Comparison of ENCODE assay signal across 14 cellular contexts in the genomic region with DNA sequence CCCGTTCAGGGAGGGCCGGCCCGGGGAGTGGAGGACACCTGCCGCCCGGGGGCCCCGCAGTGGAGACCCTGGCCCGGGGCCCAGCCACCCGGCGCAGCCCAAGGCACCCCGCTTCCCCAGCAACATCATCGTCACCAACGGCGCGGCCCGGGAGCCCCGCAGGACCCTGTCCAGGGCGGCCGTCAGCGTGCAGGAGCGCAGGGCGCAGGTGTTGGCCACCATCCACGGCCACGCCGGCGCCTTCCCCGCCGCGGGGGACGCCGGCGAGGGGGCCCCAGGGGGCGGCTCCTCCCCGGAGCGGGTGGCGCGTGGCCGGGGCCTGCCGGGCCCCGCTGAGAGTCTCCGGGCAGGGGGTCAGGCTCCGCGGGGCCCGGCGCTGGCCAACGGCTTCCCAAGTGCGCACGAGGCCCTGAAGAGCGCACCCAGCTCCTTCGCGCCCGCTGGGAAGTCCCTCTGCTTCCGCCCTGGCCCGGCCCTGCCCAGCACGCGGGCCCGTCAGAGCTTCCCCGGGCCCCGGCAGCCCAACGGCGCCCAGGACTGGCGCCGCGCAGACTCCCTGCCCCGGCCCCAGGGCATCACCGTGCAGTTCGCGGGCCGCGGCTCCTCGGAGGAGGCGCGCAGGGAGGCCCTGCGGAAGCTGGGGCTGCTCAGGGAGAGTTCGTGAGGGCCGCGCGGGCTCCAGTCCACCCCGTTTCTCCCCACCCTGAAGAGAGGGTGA. TPM values are rescaled to one million over a fixed set of nuclear protein-coding genes. Genes with fewer than 3 reads are reported as not detected.
DNase-seq lines count a peak whose midpoint lies in the region; ATAC-seq, FAIRE-seq and TF ChIP-seq lines count a peak whose summit lies in the region.
"Had no signal": no experiment of that assay in that cellular context is flagged by ENCODE, and none has a peak within 500 bp of the region (broad histone marks: within the 10 kb centered on the region; RNA-seq: fewer than 3 reads in every experiment).

No MANE protein-coding gene starts in this region.

- H3K36me3 ChIP-seq in cardiac muscle cell (no peaks in the 10 kb centered on the region), fibroblast of lung (ENCODE audit: control insufficient read depth, insufficient read depth, low read length) (no peaks in the 10 kb centered on the region), osteoblast (ENCODE audit: insufficient read depth, low read length) (no peaks in the 10 kb centered on the region), aorta (ENCODE audit: control insufficient read depth in 1 of 2, insufficient read depth in 2 of 2, low read length in 1 of 2) (no peaks in the 10 kb centered on the region)
- H3K36me3 ChIP-seq: Peyer's patch had no signal

- no peak overlapping the region for H3K4me2 ChIP-seq in fibroblast of lung (ENCODE audit: extremely low read depth, insufficient read depth, low read length)
- no peak overlapping the region for H3K4me2 ChIP-seq in osteoblast (ENCODE audit: insufficient read depth, low read length)

- ATAC-seq in aorta (ENCODE audit: low FRiP score), result peak; percentile 69
- ATAC-seq: esophagus mucosa had no signal

- no peak for FAIRE-seq in GM19239 (lab: Jason Lieb, UNC)
- FAIRE-seq: bronchial epithelial cell had no signal

- POLR2A ChIA-PET in GM10248 (lab: Yijun Ruan, JAX), result no interaction called here

- DNase-seq in cardiac muscle cell (ENCODE audit: low read depth in 1 of 2, low spot score in 1 of 2) (peak in 1 of 2 donors; percentile 61), cardiac septum (ENCODE audit: low spot score) (no peak), fibroblast of lung (ENCODE audit: low read depth in 2 of 2) (peak; percentile 24 to 50), osteoblast (ENCODE audit: insufficient read length, low spot score, missing footprints) (peak; percentile 73), aorta (peak in 1 of 2 donors; percentile 73), GM19239 (ENCODE audit: insufficient read length, low spot score) (no peak), GM10248 (ENCODE audit: extremely low spot score) (no peak), NAMALWA (ENCODE audit: low spot score) (no peak)
- DNase-seq: activated CD4-positive, alpha-beta T cell treated with anti-CD3 and anti-CD28 coated beads, Interleukin-2, amount 50 U/mL, for 4 hours; NCI-H526; Peyer's patch had no signal

- intact Hi-C loops in cardiac septum (cut with DNase I) (no loop called here), aorta (cut with DNase I) (no loop called here)

- peaks cover 59% of the 10 kb centered on the region for H3K4me1 ChIP-seq in cardiac muscle cell (ENCODE audit: low read depth)
- H3K4me1 ChIP-seq in fibroblast of lung (ENCODE audit: control insufficient read depth, extremely low read depth, insufficient read depth, low read length), result peaks cover 5% of the 10 kb centered on the region
- H3K4me1 ChIP-seq in osteoblast (ENCODE audit: insufficient read depth, low read length), result peaks cover 4% of the 10 kb centered on the region
- H3K4me1 ChIP-seq in aorta (ENCODE audit: control insufficient read depth in 1 of 2, insufficient read depth in 2 of 2, low read length in 2 of 2), result no peaks in the 10 kb centered on the region

- TF ChIP-seq CTCF in cardiac muscle cell (IDR thresholded peaks at IDR 0.05; ENCODE audit: low read depth, low read length) (no peak), fibroblast of lung (conservative IDR thresholded peaks at IDR 0.05 in 1 of 2, IDR thresholded peaks at IDR 0.05 in 1 of 2; ENCODE audit: low read depth in 1 of 2, low read length in 2 of 2) (no peak), osteoblast (IDR thresholded peaks at IDR 0.05; ENCODE audit: extremely low read depth, low read depth, low read length) (no peak), GM10248 (IDR thresholded peaks at IDR 0.05; ENCODE audit: control extremely low read depth, extremely low read depth, low read depth, missing control alignments) (no peak)

- WGBS in aorta, 2 donors, result 15 to 17% methylated on average over 66 to 78 of the region's 78 CpGs

- H3K27me3 ChIP-seq in cardiac muscle cell, result no peaks in the 10 kb centered on the region
- H3K27me3 ChIP-seq in fibroblast of lung (ENCODE audit: control insufficient read depth, insufficient read depth, low read length), result no peaks in the 10 kb centered on the region
- no peaks in the 10 kb centered on the region for H3K27me3 ChIP-seq in osteoblast (ENCODE audit: insufficient read depth, low read length)
- H3K27me3 ChIP-seq in aorta (ENCODE audit: control insufficient read depth in 1 of 2, insufficient read depth in 2 of 2, low read length in 1 of 2), result no peaks in the 10 kb centered on the region
- H3K27me3 ChIP-seq: Peyer's patch had no signal

- CTCF ChIA-PET in GM10248 (lab: Yijun Ruan, JAX), result no interaction called here

- H3K27ac ChIP-seq in cardiac muscle cell (peak overlapping the region; percentile 93), fibroblast of lung (ENCODE audit: insufficient read depth, low read length) (no peak overlapping the region), osteoblast (ENCODE audit: low read depth, low read length) (no peak overlapping the region), aorta (ENCODE audit: low read depth in 1 of 2, low read length in 2 of 2) (no peak overlapping the region)
- H3K27ac ChIP-seq: Peyer's patch had no signal

- H4K20me1 ChIP-seq in fibroblast of lung (ENCODE audit: control insufficient read depth, extremely low read depth, insufficient read depth, low read length) (no peaks in the 10 kb centered on the region), osteoblast (ENCODE audit: insufficient read depth, low read length) (no peaks in the 10 kb centered on the region)

- no peak overlapping the region for H3K4me3 ChIP-seq in cardiac muscle cell
- peak overlapping the region in 1 of 4 experiments; percentile 22 for H3K4me3 ChIP-seq in fibroblast of lung (replicated peaks in 1 of 4; ENCODE audit: control extremely low read depth in 1 of 4, insufficient read depth in 1 of 4, low read depth in 3 of 4, low read length in 4 of 4)
- no peak overlapping the region for H3K4me3 ChIP-seq in osteoblast (ENCODE audit: insufficient read depth, low read length)
- no peak overlapping the region for H3K4me3 ChIP-seq in aorta (ENCODE audit: low read length in 2 of 2)

- H2AFZ ChIP-seq in fibroblast of lung (ENCODE audit: low read length), result peak overlapping the region; percentile 51
- no peak overlapping the region for H2AFZ ChIP-seq in osteoblast (ENCODE audit: low read length)

- H3K79me2 ChIP-seq in fibroblast of lung (ENCODE audit: control insufficient read depth, insufficient read depth, low read length) (no peaks in the 10 kb centered on the region), osteoblast (ENCODE audit: insufficient read depth, low read length) (no peaks in the 10 kb centered on the region)

- no peaks in the 10 kb centered on the region for H3K9me3 ChIP-seq in cardiac muscle cell (ENCODE audit: low read depth)
- no peaks in the 10 kb centered on the region for H3K9me3 ChIP-seq in fibroblast of lung (ENCODE audit: control insufficient read depth, insufficient read depth, low read depth, low read length)
- no peaks in the 10 kb centered on the region for H3K9me3 ChIP-seq in osteoblast (ENCODE audit: low read depth, low read length)
- no peaks in the 10 kb centered on the region for H3K9me3 ChIP-seq in aorta (ENCODE audit: control insufficient read depth, low read length)
- H3K9me3 ChIP-seq: Peyer's patch, upper lobe of left lung had no signal

- H3K9ac ChIP-seq in fibroblast of lung (ENCODE audit: insufficient read depth, low read length), result peak overlapping the region; percentile 23

RNA-seq across cellular contexts. Expression of gene PROSER2, which starts 46.7 kb away (rescaled TPM):
- total RNA-seq in cardiac muscle cell, result 17.3 and 20.7 TPM in 2 replicates
- polyA plus RNA-seq in cardiac muscle cell, result 11.4 and 23.7 TPM in 2 replicates
- total RNA-seq in cardiac septum, result 1.3 TPM
- 1.8 and 2.6 TPM in 2 replicates for total RNA-seq in fibroblast of lung
- polyA plus RNA-seq in fibroblast of lung, result 1.2 and 1.5 TPM in 2 replicates
- 2.9 and 4.0 TPM in 2 replicates for polyA plus RNA-seq in fibroblast of lung (2012)
- polyA minus RNA-seq in fibroblast of lung (ENCODE audit: low replicate concordance), result 1.8 and 3.2 TPM in 2 replicates
- total RNA-seq in osteoblast, result 4.4 and 6.9 TPM in 2 replicates
- 1 to 10 TPM; 6.5 to 8.0 TPM for total RNA-seq in aorta
- 1 to 10 TPM; 1.4 to 2.2 TPM for polyA plus RNA-seq in aorta

Comparison
In these comparisons a context has a peak if more than half of its experiments do, and no peak if none do; other contexts are left out.
1. DNase-seq: peak in fibroblast of lung (2 of 2) and osteoblast (single experiment); none in cardiac septum (single experiment), GM19239 (single experiment), GM10248 (single experiment) and NAMALWA (single experiment).